In the genomic region with DNA sequence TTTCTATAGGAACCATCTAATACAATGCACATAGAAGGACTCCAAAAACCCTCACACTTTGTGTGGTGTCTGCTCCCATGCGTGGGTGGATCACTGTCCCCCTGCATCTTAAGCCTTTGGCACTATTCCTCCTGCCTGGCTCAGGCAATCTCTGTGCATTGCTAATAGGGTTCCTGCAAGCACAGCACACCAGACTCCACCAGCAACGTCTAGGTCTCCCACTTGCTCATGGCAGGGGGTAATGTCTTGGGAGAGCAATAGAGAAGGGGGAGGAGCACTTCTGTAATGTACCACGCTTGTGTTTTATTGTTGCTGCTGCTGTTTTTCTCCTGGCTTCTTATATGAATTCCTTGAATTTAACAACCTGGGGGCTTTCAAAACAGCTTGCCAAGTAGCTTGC, we compare ENCODE assay signal across 34 cellular contexts.
"Had no signal": no experiment of that assay in that cellular context is flagged by ENCODE, and none has a peak within 500 bp of the region (broad histone marks: within the 10 kb centered on the region; RNA-seq: fewer than 3 reads in every experiment).

No MANE protein-coding gene starts in this region.

- H3K27me3 ChIP-seq: adrenal gland, body of pancreas, colonic mucosa, esophagus muscularis mucosa, foreskin keratinocyte, gastrocnemius medialis, heart left ventricle had no signal

- ATAC-seq: activated CD4-positive, alpha-beta T cell treated with anti-CD3 and anti-CD28 coated beads for 36 hours; activated CD8-positive, alpha-beta memory T cell treated with anti-CD3 and anti-CD28 coated beads, Interleukin-2, amount 10 ng/mL, durations not matched to agents 7 days and 5 days; activated CD8-positive, alpha-beta T cell treated with anti-CD3 and anti-CD28 coated beads, Interleukin-2, amount 10 ng/mL, durations not matched to agents 7 days and 5 days; activated naive CD8-positive, alpha-beta T cell treated with anti-CD3 and anti-CD28 coated beads, Interleukin-2, amount 50 U/mL, for 24 hours; body of pancreas; foreskin keratinocyte; gastrocnemius medialis; heart left ventricle; T-helper 17 cell had no signal

- H3K4me3 ChIP-seq: adrenal gland, body of pancreas, colonic mucosa, esophagus muscularis mucosa, gastrocnemius medialis, heart left ventricle had no signal

- H3K4me1 Mint-ChIP-seq: activated CD4-positive, alpha-beta T cell treated with anti-CD3 and anti-CD28 coated beads for 36 hours; activated CD4-positive, alpha-beta T cell treated with anti-CD3 and anti-CD28 coated beads, Interleukin-2, amount 10 ng/mL, durations not matched to agents 24 days and 14 days; activated CD8-positive, alpha-beta memory T cell treated with anti-CD3 and anti-CD28 coated beads, Interleukin-2, amount 10 ng/mL, durations not matched to agents 7 days and 5 days; activated naive CD4-positive, alpha-beta T cell treated with anti-CD3 and anti-CD28 coated beads, Interleukin-2, amount 50 U/mL, for 24 hours; activated naive CD8-positive, alpha-beta T cell treated with anti-CD3 and anti-CD28 coated beads for 36 hours; activated naive CD8-positive, alpha-beta T cell treated with anti-CD3 and anti-CD28 coated beads, Interleukin-2, amount 50 U/mL, for 24 hours; T-helper 17 cell had no signal

- H3K4me3 Mint-ChIP-seq: activated CD4-positive, alpha-beta memory T cell treated with anti-CD3 and anti-CD28 coated beads for 36 hours; activated CD4-positive, alpha-beta T cell treated with anti-CD3 and anti-CD28 coated beads for 36 hours; activated CD4-positive, alpha-beta T cell treated with anti-CD3 and anti-CD28 coated beads, Interleukin-2, amount 10 ng/mL, durations not matched to agents 24 days and 14 days; activated CD8-positive, alpha-beta memory T cell treated with anti-CD3 and anti-CD28 coated beads, Interleukin-2, amount 10 ng/mL, durations not matched to agents 7 days and 5 days; activated CD8-positive, alpha-beta T cell treated with anti-CD3 and anti-CD28 coated beads, Interleukin-2, amount 10 ng/mL, durations not matched to agents 7 days and 5 days; activated naive CD4-positive, alpha-beta T cell treated with anti-CD3 and anti-CD28 coated beads for 36 hours; activated naive CD4-positive, alpha-beta T cell treated with anti-CD3 and anti-CD28 coated beads, Interleukin-2, amount 50 U/mL, for 24 hours; activated naive CD8-positive, alpha-beta T cell treated with anti-CD3 and anti-CD28 coated beads for 36 hours; activated naive CD8-positive, alpha-beta T cell treated with anti-CD3 and anti-CD28 coated beads, Interleukin-2, amount 50 U/mL, for 24 hours; activated T-helper 1 cell treated with anti-CD3 and anti-CD28 coated beads, Interleukin-12 subunit alpha, Interleukin-12 subunit beta, Interleukin-2, Interleukin-4 antibody, amounts not matched to agents 30 ng/mL and 10 ng/mL and 1 ng/mL, durations not matched to agents 14 hours and 24 hours and 36 hours; T-helper 17 cell; T-helper 2 cell treated with Interferon-gamma antibody and Interleukin-4, amounts not matched to agents 5 μg/mL and 100 μg/mL, for 36 hours had no signal

- H3K27ac Mint-ChIP-seq: activated CD4-positive, alpha-beta memory T cell treated with anti-CD3 and anti-CD28 coated beads for 36 hours; activated CD4-positive, alpha-beta T cell treated with anti-CD3 and anti-CD28 coated beads for 36 hours; activated CD4-positive, alpha-beta T cell treated with anti-CD3 and anti-CD28 coated beads, Interleukin-2, amount 10 ng/mL, durations not matched to agents 24 days and 14 days; activated CD8-positive, alpha-beta memory T cell treated with anti-CD3 and anti-CD28 coated beads, Interleukin-2, amount 10 ng/mL, durations not matched to agents 7 days and 5 days; activated CD8-positive, alpha-beta T cell treated with anti-CD3 and anti-CD28 coated beads, Interleukin-2, amount 10 ng/mL, durations not matched to agents 7 days and 5 days; activated naive CD4-positive, alpha-beta T cell treated with anti-CD3 and anti-CD28 coated beads for 36 hours; activated naive CD4-positive, alpha-beta T cell treated with anti-CD3 and anti-CD28 coated beads, Interleukin-2, amount 50 U/mL, for 24 hours; activated naive CD8-positive, alpha-beta T cell treated with anti-CD3 and anti-CD28 coated beads, Interleukin-2, amount 50 U/mL, for 24 hours; activated T-helper 1 cell treated with anti-CD3 and anti-CD28 coated beads, Interleukin-12 subunit alpha, Interleukin-12 subunit beta, Interleukin-2, Interleukin-4 antibody, amounts not matched to agents 30 ng/mL and 10 ng/mL and 1 ng/mL, durations not matched to agents 14 hours and 24 hours and 36 hours; activated T-helper 2 cell treated with anti-CD3 and anti-CD28 coated beads, Interferon-gamma antibody, Interleukin-2, Interleukin-4, amounts not matched to agents 10 μg/mL and 5 μg/mL and 100 μg/mL, durations not matched to agents 14 hours and 24 hours and 36 hours; T-helper 17 cell; T-helper 2 cell treated with Interferon-gamma antibody and Interleukin-4, amounts not matched to agents 5 μg/mL and 100 μg/mL, for 36 hours had no signal

- H3K9me3 Mint-ChIP-seq: activated CD4-positive, alpha-beta T cell treated with anti-CD3 and anti-CD28 coated beads, Interleukin-2, amount 10 ng/mL, durations not matched to agents 24 days and 14 days; activated naive CD4-positive, alpha-beta T cell treated with anti-CD3 and anti-CD28 coated beads, Interleukin-2, amount 50 U/mL, for 24 hours; activated T-helper 2 cell treated with anti-CD3 and anti-CD28 coated beads, Interferon-gamma antibody, Interleukin-2, Interleukin-4, amounts not matched to agents 10 μg/mL and 5 μg/mL and 100 μg/mL, durations not matched to agents 14 hours and 24 hours and 36 hours; T-helper 2 cell treated with Interferon-gamma antibody and Interleukin-4, amounts not matched to agents 5 μg/mL and 100 μg/mL, for 36 hours had no signal

- H3K36me3 ChIP-seq: adrenal gland, colonic mucosa, esophagus muscularis mucosa, gastrocnemius medialis, heart left ventricle, WERI-Rb-1 had no signal

- H3K27ac ChIP-seq: adrenal gland, body of pancreas, colonic mucosa, esophagus muscularis mucosa, foreskin keratinocyte, gastrocnemius medialis, heart left ventricle, WERI-Rb-1 had no signal

- H3K4me1 ChIP-seq: adrenal gland, body of pancreas, colonic mucosa, esophagus muscularis mucosa, foreskin keratinocyte, gastrocnemius medialis, heart left ventricle had no signal

- H3K36me3 Mint-ChIP-seq: activated CD4-positive, alpha-beta memory T cell treated with anti-CD3 and anti-CD28 coated beads for 36 hours; activated CD8-positive, alpha-beta memory T cell treated with anti-CD3 and anti-CD28 coated beads, Interleukin-2, amount 10 ng/mL, durations not matched to agents 7 days and 5 days; activated naive CD4-positive, alpha-beta T cell treated with anti-CD3 and anti-CD28 coated beads, Interleukin-2, amount 50 U/mL, for 24 hours had no signal

- H3K27me3 Mint-ChIP-seq: activated CD4-positive, alpha-beta memory T cell treated with anti-CD3 and anti-CD28 coated beads for 36 hours; activated CD4-positive, alpha-beta T cell treated with anti-CD3 and anti-CD28 coated beads, Interleukin-2, amount 10 ng/mL, durations not matched to agents 24 days and 14 days; activated CD8-positive, alpha-beta memory T cell treated with anti-CD3 and anti-CD28 coated beads, Interleukin-2, amount 10 ng/mL, durations not matched to agents 7 days and 5 days; activated naive CD4-positive, alpha-beta T cell treated with anti-CD3 and anti-CD28 coated beads, Interleukin-2, amount 50 U/mL, for 24 hours; T-helper 17 cell had no signal

- DNase-seq: activated CD4-positive, alpha-beta memory T cell treated with anti-CD3 and anti-CD28 coated beads for 36 hours; activated CD4-positive, alpha-beta T cell treated with anti-CD3 and anti-CD28 coated beads for 36 hours; activated CD4-positive, alpha-beta T cell treated with anti-CD3 and anti-CD28 coated beads, Interleukin-2, amount 10 ng/mL, durations not matched to agents 24 days and 14 days; activated CD4-positive, CD25-positive, alpha-beta regulatory T cell; activated CD4-positive, CD25-positive, alpha-beta regulatory T cell treated with anti-CD3 and anti-CD28 coated beads, Interleukin-2, amount 50 U/mL, for 72 hours; activated CD8-positive, alpha-beta memory T cell treated with anti-CD3 and anti-CD28 coated beads, Interleukin-2, amount 10 ng/mL, durations not matched to agents 7 days and 5 days; activated CD8-positive, alpha-beta memory T cell treated with anti-CD3 and anti-CD28 coated beads, Interleukin-2, amount 50 U/mL, for 4 hours; activated CD8-positive, alpha-beta T cell treated with anti-CD3 and anti-CD28 coated beads, Interleukin-2, amount 10 ng/mL, durations not matched to agents 7 days and 5 days; activated effector memory CD4-positive, alpha-beta T cell treated with anti-CD3 and anti-CD28 coated beads, Interleukin-2, amount 50 U/mL, for 16 hours; activated naive CD4-positive, alpha-beta T cell treated with anti-CD3 and anti-CD28 coated beads for 36 hours; activated naive CD8-positive, alpha-beta T cell treated with anti-CD3 and anti-CD28 coated beads for 36 hours; activated naive CD8-positive, alpha-beta T cell treated with anti-CD3 and anti-CD28 coated beads, Interleukin-2, amount 50 U/mL, for 24 hours; activated T-cell treated with anti-CD3 and anti-CD28 coated beads, Interleukin-2, amount 50 U/mL, for 1 hour; activated T-cell treated with anti-CD3 and anti-CD28 coated beads, Interleukin-2, amount 50 U/mL, for 48 hours; adrenal gland; amygdala; aorta; body of pancreas; caudate nucleus; colonic mucosa; effector CD8-positive, alpha-beta T cell; foreskin keratinocyte; gastrocnemius medialis; glutamatergic neuron; heart left ventricle; T-helper 1 cell; T-helper 17 cell; T1000; WERI-Rb-1 had no signal

- H3K9me3 ChIP-seq: adrenal gland, body of pancreas, colonic mucosa, esophagus muscularis mucosa, gastrocnemius medialis had no signal
